8 cellular contexts compared by ENCODE assay signal in genomic region chr3:168865022-168865551, GRCh38.
DNase-seq lines count a peak whose midpoint lies in the region; ATAC-seq and TF ChIP-seq lines count a peak whose summit lies in the region.

No MANE protein-coding gene starts in this region.

- H3K4me1 ChIP-seq in Panc1 (ENCODE audit: control insufficient read depth, insufficient read depth, low read length) (no peaks in the 10 kb centered on the region), thoracic aorta (ENCODE audit: control insufficient read depth in 1 of 2, low read depth in 2 of 2) (peaks cover 7 to 9% of the 10 kb centered on the region in 2 donors)

- no peaks in the 10 kb centered on the region for H3K36me3 ChIP-seq in Panc1 (ENCODE audit: control insufficient read depth, insufficient read depth, low read length)
- H3K36me3 ChIP-seq in thoracic aorta: no peaks in the 10 kb centered on the region

- DNase-seq in AG20443 (ENCODE audit: low spot score) (peak; percentile 27), GM13976 (ENCODE audit: low spot score) (no peak), Panc1 (ENCODE audit: low read depth, low spot score) (no peak), fibroblast of the aortic adventitia (ENCODE audit: low read depth) (peak; percentile 73), thoracic aorta (ENCODE audit: low spot score) (no peak), middle frontal gyrus (ENCODE audit: extremely low spot score, low spot score) (no peak), T-helper 1 cell (no peak)
- DNase-seq in central memory CD4-positive, alpha-beta T cell: no peak

- in situ Hi-C loops in GM13976 (cut with MboI; ENCODE audit: low sequenced_read_pairs, unreplicated experiment) (loop anchor here (25.0 kb wide), 2 partner anchors 653 to 828 kb away; no protein-coding TSS in a partner anchor), Panc1 (cut with HindIII; ENCODE audit: low pct_unique_long_range_greater_than_20kb, low sequenced_read_pairs) (no loop called here)

- H3K4me3 ChIP-seq in Panc1 (ENCODE audit: low read depth in 2 of 2, low read length in 2 of 2): no peak overlapping the region
- no peak overlapping the region for H3K4me3 ChIP-seq in fibroblast of the aortic adventitia (ENCODE audit: low read depth, low read length)
- H3K4me3 ChIP-seq in thoracic aorta: peak overlapping the region; percentile 62

- CTCF ChIA-PET in Panc1 (lab: Charles Lee): interaction anchor here (0.6 to 1.2 kb wide), 3 partner anchors 652 to 804 kb away, joined by 3 to 10 read pairs (median 6); no protein-coding TSS in a partner anchor

- ATAC-seq in Panc1: no peak
- no peak for ATAC-seq in thoracic aorta (ENCODE audit: insufficient number of reproducible peaks, low FRiP score, low read depth)

- POLR2A ChIA-PET in Panc1 (lab: Charles Lee): no interaction called here

- intact Hi-C loops in Panc1 (cut with micrococcal nuclease; ENCODE audit: unreplicated experiment): loop anchor here (5.0 kb wide), 1 partner anchor 797 kb away; the partner anchor contains the start of gene MECOM

- no TSS peak for BruUV-seq in Panc1 (replicated peaks; lab: Mats Ljungman, UMichigan)

- H3K27ac ChIP-seq in Panc1 (ENCODE audit: low read length) (no peak overlapping the region), thoracic aorta (no peak overlapping the region)

- H3K27me3 ChIP-seq in Panc1 (ENCODE audit: control insufficient read depth, insufficient read depth, low read length) (no peaks in the 10 kb centered on the region), thoracic aorta (replicated peaks; ENCODE audit: insufficient read depth) (no peaks in the 10 kb centered on the region)

- H3K9me3 ChIP-seq in Panc1 (ENCODE audit: control insufficient read depth, insufficient read depth, low read depth, low read length) (no peaks in the 10 kb centered on the region), thoracic aorta (no peaks in the 10 kb centered on the region)

- TF ChIP-seq CTCF in GM13976 (IDR thresholded peaks at IDR 0.05; ENCODE audit: borderline replicate concordance, control extremely low read depth, extremely low read depth, insufficient read depth, missing control alignments) (peak; percentile 48), Panc1 (IDR thresholded peaks at IDR 0.05) (peak; percentile 79; the same call in 1 of the 2 replicates), fibroblast of the aortic adventitia (IDR thresholded peaks at IDR 0.05; ENCODE audit: insufficient read depth, low read length) (peak; percentile 83), thoracic aorta (IDR thresholded peaks at IDR 0.05) (peak; percentile 76)

Comparison
In these comparisons a context has a peak if more than half of its experiments do, and no peak if none do; other contexts are left out.
1. DNase-seq: peak in AG20443 (single experiment) and fibroblast of the aortic adventitia (single experiment); none in GM13976 (single experiment), Panc1 (single experiment), thoracic aorta (single experiment), middle frontal gyrus (single experiment), central memory CD4-positive, alpha-beta T cell (single experiment) and T-helper 1 cell (0 of 5).
2. Peak in every context shown above with its lines, with median percentiles within 50 percentile points of each other: CTCF ChIP-seq.